16 cellular contexts compared by ENCODE assay signal in genomic region chr10:122427280-122427679, GRCh38. TPM values are rescaled to one million over a fixed set of nuclear protein-coding genes. Genes with fewer than 3 reads are reported as not detected.
"Had no signal": no experiment of that assay in that cellular context is flagged by ENCODE, and none has a peak within 500 bp of the region (broad histone marks: within the 10 kb centered on the region; RNA-seq: fewer than 3 reads in every experiment).

No MANE protein-coding gene starts in this region.

- DNase-seq: activated CD4-positive, alpha-beta T cell treated with anti-CD3 and anti-CD28 coated beads for 4 hours; activated CD8-positive, alpha-beta memory T cell treated with anti-CD3 and anti-CD28 coated beads for 24 hours; activated effector memory CD4-positive, alpha-beta T cell treated with Interleukin-2 at 50 U/mL for 16 hours; adrenal gland; effector memory CD4-positive, alpha-beta T cell; kidney glomerular epithelial cell; psoas muscle; right lobe of liver; tibial artery had no signal

- H3K4me1 ChIP-seq: adrenal gland, psoas muscle, right lobe of liver, SJSA1, tibial artery had no signal

- H3K4me3 ChIP-seq: adrenal gland, psoas muscle, right lobe of liver, SJSA1, tibial artery had no signal

- H3K9me3 ChIP-seq: adrenal gland, psoas muscle, right lobe of liver, SJSA1, tibial artery had no signal

- H3K9me3 Mint-ChIP-seq: stimulated activated effector memory CD8-positive, alpha-beta T cell treated with anti-CD3 and anti-CD28 coated beads, Interleukin-12 subunit alpha, Interleukin-12 subunit beta, amount 100 ng/mL, for 72 hours had no signal

- H3K36me3 ChIP-seq: SJSA1 had no signal

- H3K4me3 Mint-ChIP-seq: stimulated activated effector memory CD8-positive, alpha-beta T cell treated with anti-CD3 and anti-CD28 coated beads, Interleukin-12 subunit alpha, Interleukin-12 subunit beta, amount 100 ng/mL, for 72 hours had no signal

- ATAC-seq: psoas muscle; right lobe of liver; stimulated activated effector memory CD8-positive, alpha-beta T cell treated with anti-CD3 and anti-CD28 coated beads, Interleukin-12 subunit alpha, Interleukin-12 subunit beta, amount 100 ng/mL, for 72 hours had no signal

- H3K27ac ChIP-seq: adrenal gland, psoas muscle, right lobe of liver, SJSA1, tibial artery, VCaP had no signal

- H3K27ac Mint-ChIP-seq: stimulated activated effector memory CD8-positive, alpha-beta T cell treated with anti-CD3 and anti-CD28 coated beads, Interleukin-12 subunit alpha, Interleukin-12 subunit beta, amount 100 ng/mL, for 72 hours had no signal

RNA-seq across cellular contexts. Expression of gene ARMS2, which starts 27.2 kb away (rescaled TPM):
- total RNA-seq: adrenal gland, epithelial cell of proximal tubule, lower leg skin, myocyte, omental fat pad, psoas muscle, right lobe of liver, SJSA1 had no signal
